24 cellular contexts compared by ENCODE assay signal in genomic region chr22:26828311-26828710, GRCh38.
DNase-seq lines count a peak whose midpoint lies in the region; ATAC-seq, FAIRE-seq and TF ChIP-seq lines count a peak whose summit lies in the region.
"Had no signal": no experiment of that assay in that cellular context is flagged by ENCODE, and none has a peak within 500 bp of the region (broad histone marks: within the 10 kb centered on the region; RNA-seq: fewer than 3 reads in every experiment).

No MANE protein-coding gene starts in this region.

- H2BK20ac ChIP-seq in IMR-90 (ENCODE audit: low read depth, low read length), result no peak overlapping the region

- no peak for ATAC-seq in activated CD8-positive, alpha-beta T cell treated with anti-CD3 and anti-CD28 coated beads for 36 hours
- no peak for ATAC-seq in activated CD8-positive, alpha-beta T cell treated with anti-CD3 and anti-CD28 coated beads, Interleukin-2, amount 10 ng/mL, durations not matched to agents 7 days and 5 days
- ATAC-seq in IMR-90 (ENCODE audit: low read depth), result no peak
- ATAC-seq: activated T-cell treated with anti-CD3 and anti-CD28 coated beads, Interleukin-2, amount 50 U/mL, for 72 hours; body of pancreas had no signal

- H2BK120ac ChIP-seq in IMR-90 (ENCODE audit: low read depth, low read length), result no peak overlapping the region

- H3K56ac ChIP-seq in IMR-90 (ENCODE audit: extremely low read depth, insufficient read depth, low read length), result no peak overlapping the region

- in situ Hi-C loops in IMR-90 (cut with MboI; ENCODE audit: low sequenced_read_pairs) (no loop called here), SK-MEL-5 (cut with HindIII; ENCODE audit: low pct_unique_long_range_greater_than_20kb, low sequenced_read_pairs) (no loop called here)

- no peaks in the 10 kb centered on the region for H3K4me1 Mint-ChIP-seq in activated CD8-positive, alpha-beta T cell treated with anti-CD3 and anti-CD28 coated beads for 36 hours (ENCODE audit: low read depth)
- H3K4me1 Mint-ChIP-seq in activated CD8-positive, alpha-beta T cell treated with anti-CD3 and anti-CD28 coated beads, Interleukin-2, amount 10 ng/mL, durations not matched to agents 7 days and 5 days (ENCODE audit: low read depth), result no peaks in the 10 kb centered on the region
- H3K4me1 Mint-ChIP-seq: activated CD4-positive, alpha-beta T cell treated with anti-CD3 and anti-CD28 coated beads, Interleukin-2, amount 10 ng/mL, durations not matched to agents 24 days and 14 days; CD4-positive, alpha-beta memory T cell had no signal

- 33% methylated on average over 1 of the region's 3 CpGs; no CpG with 5 or more reads in 1 of the 2 experiments for WGBS in IMR-90 (ENCODE audit: extremely low coverage in 2 of 2, insufficient read length in 1 of 2), 2 experiments

- POLR2A ChIA-PET in activated CD8-positive, alpha-beta T cell treated with anti-CD3 and anti-CD28 coated beads for 36 hours (lab: Charles Lee), result no interaction called here
- POLR2A ChIA-PET in activated CD8-positive, alpha-beta T cell treated with anti-CD3 and anti-CD28 coated beads, Interleukin-2, amount 10 ng/mL, durations not matched to agents 7 days and 5 days (lab: Charles Lee), result no interaction called here
- POLR2A ChIA-PET in IMR-90 (lab: Charles Lee; ENCODE audit: unreplicated experiment), result no interaction called here

- H3K27ac Mint-ChIP-seq in activated CD8-positive, alpha-beta T cell treated with anti-CD3 and anti-CD28 coated beads for 36 hours, result no peak overlapping the region
- no peak overlapping the region for H3K27ac Mint-ChIP-seq in activated CD8-positive, alpha-beta T cell treated with anti-CD3 and anti-CD28 coated beads, Interleukin-2, amount 10 ng/mL, durations not matched to agents 7 days and 5 days
- H3K27ac Mint-ChIP-seq: activated CD4-positive, alpha-beta T cell treated with anti-CD3 and anti-CD28 coated beads, Interleukin-2, amount 10 ng/mL, durations not matched to agents 24 days and 14 days; activated T-cell treated with anti-CD3 and anti-CD28 coated beads, Interleukin-2, amount 50 U/mL, for 72 hours; CD4-positive, alpha-beta memory T cell had no signal

- H3K4ac ChIP-seq in IMR-90 (ENCODE audit: low read depth, low read length), result no peak overlapping the region

- 0 out of 2 replicates have a peak, but pooled peaks cover 2% of the 10 kb centered on the region for H3K9me1 ChIP-seq in IMR-90 (ENCODE audit: insufficient read depth, low read length)

- H3K27me3 ChIP-seq in IMR-90 (ENCODE audit: control insufficient read depth, insufficient read depth, low read length), result peaks cover 20% of the 10 kb centered on the region
- H3K27me3 ChIP-seq: body of pancreas, sigmoid colon, testis, vagina had no signal

- H3K23ac ChIP-seq in IMR-90 (ENCODE audit: low read depth, low read length), result no peak overlapping the region

- CTCF ChIA-PET in activated CD8-positive, alpha-beta T cell treated with anti-CD3 and anti-CD28 coated beads for 36 hours (lab: Charles Lee), result interaction anchor here (0.6 to 0.8 kb wide), 2 partner anchors 10 to 438 kb away, joined by 3 read pairs; no protein-coding TSS in a partner anchor
- CTCF ChIA-PET in activated CD8-positive, alpha-beta T cell treated with anti-CD3 and anti-CD28 coated beads, Interleukin-2, amount 10 ng/mL, durations not matched to agents 7 days and 5 days (lab: Charles Lee), result no interaction called here
- CTCF ChIA-PET in IMR-90 (lab: Yijun Ruan, JAX), result interaction anchor here (1.0 to 1.4 kb wide), 3 partner anchors 8 to 17 kb away, joined by 3 read pairs; no protein-coding TSS in a partner anchor

- no peak overlapping the region for H3K4me3 Mint-ChIP-seq in activated CD8-positive, alpha-beta T cell treated with anti-CD3 and anti-CD28 coated beads for 36 hours
- H3K4me3 Mint-ChIP-seq in activated CD8-positive, alpha-beta T cell treated with anti-CD3 and anti-CD28 coated beads, Interleukin-2, amount 10 ng/mL, durations not matched to agents 7 days and 5 days, result no peak overlapping the region
- H3K4me3 Mint-ChIP-seq: activated CD4-positive, alpha-beta T cell treated with anti-CD3 and anti-CD28 coated beads, Interleukin-2, amount 10 ng/mL, durations not matched to agents 24 days and 14 days; activated T-cell treated with anti-CD3 and anti-CD28 coated beads, Interleukin-2, amount 50 U/mL, for 72 hours had no signal

- TF ChIP-seq CTCF in activated CD8-positive, alpha-beta T cell treated with anti-CD3 and anti-CD28 coated beads for 36 hours (IDR thresholded peaks at IDR 0.05), result no peak
- TF ChIP-seq CTCF in IMR-90 (conservative IDR thresholded peaks at IDR 0.05; ENCODE audit: low read depth, low read length), result no peak

- TF ChIP-seq RAD21 in IMR-90 (IDR thresholded peaks at IDR 0.05; ENCODE audit: low read length), result no peak

- H3K27me3 Mint-ChIP-seq in activated CD8-positive, alpha-beta T cell treated with anti-CD3 and anti-CD28 coated beads for 36 hours, result no peaks in the 10 kb centered on the region
- H3K27me3 Mint-ChIP-seq in activated CD8-positive, alpha-beta T cell treated with anti-CD3 and anti-CD28 coated beads, Interleukin-2, amount 10 ng/mL, durations not matched to agents 7 days and 5 days (ENCODE audit: low read depth), result no peaks in the 10 kb centered on the region
- H3K27me3 Mint-ChIP-seq: activated CD4-positive, alpha-beta T cell treated with anti-CD3 and anti-CD28 coated beads, Interleukin-2, amount 10 ng/mL, durations not matched to agents 24 days and 14 days; CD4-positive, alpha-beta memory T cell had no signal

- H4K8ac ChIP-seq in IMR-90 (ENCODE audit: low read depth in 2 of 2, low read length in 2 of 2), result no peak overlapping the region

- no TSS peak for BruUV-seq in IMR-90 (replicated peaks; lab: Mats Ljungman, UMichigan)

- no peak overlapping the region for H3K14ac ChIP-seq in IMR-90 (replicated peaks; ENCODE audit: low read depth, low read length)

- no peaks in the 10 kb centered on the region for H3K36me3 ChIP-seq in IMR-90 (ENCODE audit: control insufficient read depth, insufficient read depth, low read length)
- H3K36me3 ChIP-seq: sigmoid colon, vagina had no signal

- FAIRE-seq in urothelium cell line (lab: Jason Lieb, UNC) (peak; percentile 92), GM12891 (lab: Jason Lieb, UNC) (no peak)
- FAIRE-seq: A204.1 had no signal

- no peak overlapping the region for H2BK5ac ChIP-seq in IMR-90 (ENCODE audit: low read depth, low read length, poor library complexity, severe bottlenecking)

- H3K9me3 ChIP-seq in IMR-90 (ENCODE audit: control insufficient read depth, insufficient read depth, low read length), result no peaks in the 10 kb centered on the region
- H3K9me3 ChIP-seq: body of pancreas, sigmoid colon, testis, vagina had no signal

- dilution Hi-C loops in IMR-90 (cut with HindIII; ENCODE audit: low sequenced_read_pairs, unreplicated experiment), result no loop called here

- no peak overlapping the region for H4K91ac ChIP-seq in IMR-90 (ENCODE audit: insufficient read depth, low read depth, low read length)

- no peak overlapping the region for H3K18ac ChIP-seq in IMR-90 (ENCODE audit: low read depth, low read length)

- H2AK5ac ChIP-seq in IMR-90 (ENCODE audit: low read depth, low read length), result no peak overlapping the region

- no peak overlapping the region for H3K27ac ChIP-seq in IMR-90 (ENCODE audit: insufficient read depth, low read length)
- H3K27ac ChIP-seq: body of pancreas, HL-60, sigmoid colon, testis, vagina, VCaP had no signal

- no peak overlapping the region for H3K9ac ChIP-seq in IMR-90 (ENCODE audit: low read depth, low read length)

- no peak for TF ChIP-seq POLR2A in IMR-90 (IDR thresholded peaks at IDR 0.05; ENCODE audit: low read depth, low read length)
- TF ChIP-seq POLR2A in GM12891 (IDR thresholded peaks at IDR 0.05; ENCODE audit: low read depth, low read length), result no peak

- no peak overlapping the region for H4K5ac ChIP-seq in IMR-90 (ENCODE audit: low read depth, low read length)

- H4K20me1 ChIP-seq in IMR-90 (ENCODE audit: insufficient read depth, low read length), result no peaks in the 10 kb centered on the region

- H2BK15ac ChIP-seq in IMR-90 (ENCODE audit: low read depth, low read length), result no peak overlapping the region

- no peaks in the 10 kb centered on the region for H3K36me3 Mint-ChIP-seq in activated CD8-positive, alpha-beta T cell treated with anti-CD3 and anti-CD28 coated beads for 36 hours (ENCODE audit: low read depth)
- H3K36me3 Mint-ChIP-seq in activated CD8-positive, alpha-beta T cell treated with anti-CD3 and anti-CD28 coated beads, Interleukin-2, amount 10 ng/mL, durations not matched to agents 7 days and 5 days (ENCODE audit: low read depth), result no peaks in the 10 kb centered on the region

- no peak overlapping the region for H3K4me3 ChIP-seq in IMR-90 (ENCODE audit: insufficient read depth, low read depth, low read length)
- H3K4me3 ChIP-seq: body of pancreas, sigmoid colon, testis, vagina had no signal

- intact Hi-C loops in activated CD8-positive, alpha-beta T cell treated with anti-CD3 and anti-CD28 coated beads for 36 hours (cut with micrococcal nuclease), result no loop called here
- intact Hi-C loops in IMR-90 (cut with micrococcal nuclease), result no loop called here

- H3K4me2 ChIP-seq in IMR-90 (ENCODE audit: low read depth, low read length), result no peak overlapping the region

- no peaks in the 10 kb centered on the region for H3K79me1 ChIP-seq in IMR-90 (ENCODE audit: low read depth in 1 of 2, low read length in 2 of 2)

- peak; percentile 6 for DNase-seq in activated CD8-positive, alpha-beta T cell treated with anti-CD3 and anti-CD28 coated beads for 36 hours
- DNase-seq in activated CD8-positive, alpha-beta T cell treated with anti-CD3 and anti-CD28 coated beads, Interleukin-2, amount 10 ng/mL, durations not matched to agents 7 days and 5 days, result no peak
- DNase-seq in IMR-90 (no peak), SK-MEL-5 (ENCODE audit: low read depth, low spot score) (peak; percentile 32), urothelium cell line (ENCODE audit: low spot score) (no peak), 8988T (no peak), GM12891 (ENCODE audit: insufficient read length, low spot score) (no peak)
- no peak for DNase-seq in activated naive CD4-positive, alpha-beta T cell treated with anti-CD3 and anti-CD28 coated beads, Interleukin-2, amount 50 U/mL, for 16 hours
- DNase-seq: activated CD4-positive, alpha-beta T cell treated with anti-CD3 and anti-CD28 coated beads, Interleukin-2, amount 10 ng/mL, durations not matched to agents 24 days and 14 days; activated naive CD4-positive, alpha-beta T cell; activated T-cell treated with anti-CD3 and anti-CD28 coated beads, Interleukin-2, amount 50 U/mL, for 72 hours; body of pancreas; CD4-positive, alpha-beta memory T cell; cerebellar nuclear complex; mesenchymal stem cell; NCI-H2029; NCI-H69; sigmoid colon; stimulated activated naive CD4-positive, alpha-beta T cell treated with Interleukin-2 at 50 U/mL for 16 hours; testis had no signal

- no peaks in the 10 kb centered on the region for H3K4me1 ChIP-seq in IMR-90 (ENCODE audit: control insufficient read depth, insufficient read depth, low read length)
- H3K4me1 ChIP-seq: body of pancreas, sigmoid colon, testis, vagina had no signal

- H2AFZ ChIP-seq in IMR-90 (replicated peaks; ENCODE audit: low read length, poor library complexity), result no peak overlapping the region

- peak overlapping the region; percentile 19 for H2AK9ac ChIP-seq in IMR-90 (replicated peaks; ENCODE audit: low read depth, low read length, poor library complexity)

- no peaks in the 10 kb centered on the region for H3K9me3 Mint-ChIP-seq in activated CD8-positive, alpha-beta T cell treated with anti-CD3 and anti-CD28 coated beads for 36 hours
- H3K9me3 Mint-ChIP-seq in activated CD8-positive, alpha-beta T cell treated with anti-CD3 and anti-CD28 coated beads, Interleukin-2, amount 10 ng/mL, durations not matched to agents 7 days and 5 days (ENCODE audit: insufficient read depth), result no peaks in the 10 kb centered on the region
- H3K9me3 Mint-ChIP-seq: activated CD4-positive, alpha-beta T cell treated with anti-CD3 and anti-CD28 coated beads, Interleukin-2, amount 10 ng/mL, durations not matched to agents 24 days and 14 days; activated T-cell treated with anti-CD3 and anti-CD28 coated beads, Interleukin-2, amount 50 U/mL, for 72 hours; CD4-positive, alpha-beta memory T cell had no signal

Comparison
In these comparisons a context has a peak if more than half of its experiments do, and no peak if none do; other contexts are left out.
1. DNase-seq: peak in activated CD8-positive, alpha-beta T cell treated with anti-CD3 and anti-CD28 coated beads for 36 hours (single experiment) and SK-MEL-5 (single experiment); none in activated CD8-positive, alpha-beta T cell treated with anti-CD3 and anti-CD28 coated beads, Interleukin-2, amount 10 ng/mL, durations not matched to agents 7 days and 5 days (single experiment), IMR-90 (single experiment), urothelium cell line (single experiment), 8988T (single experiment), activated naive CD4-positive, alpha-beta T cell treated with anti-CD3 and anti-CD28 coated beads, Interleukin-2, amount 50 U/mL, for 16 hours (single experiment) and GM12891 (single experiment).